Comparison of ENCODE assay signal across 15 cellular contexts in genomic region chr18:73774836-73775509, GRCh38.
DNase-seq lines count a peak whose midpoint lies in the region; ATAC-seq and TF ChIP-seq lines count a peak whose summit lies in the region.
"Had no signal": no experiment of that assay in that cellular context is flagged by ENCODE, and none has a peak within 500 bp of the region (broad histone marks: within the 10 kb centered on the region; RNA-seq: fewer than 3 reads in every experiment).

No MANE protein-coding gene starts in this region.

- DNase-seq in NCI-H146 treated with DMSO at 0.1 percent for 48 hours (lab: John Stamatoyannopoulos, UW; ENCODE audit: unreplicated experiment) (peak; percentile 91), body of pancreas (peak; percentile 26 to 52 (median 44)), kidney tubule cell (ENCODE audit: low spot score) (peak; percentile 77), GM20000 (ENCODE audit: low spot score) (no peak)
- DNase-seq in stimulated activated CD4-positive, alpha-beta T cell treated with anti-CD3 and anti-CD28 coated beads, Interleukin-15, amount 100 ng/mL, for 24 hours: no peak
- DNase-seq: activated CD4-positive, alpha-beta T cell treated with anti-CD3 and anti-CD28 coated beads for 1 hour; activated T-cell treated with anti-CD3 and anti-CD28 coated beads, Interleukin-2, amount 50 U/mL, for 72 hours; CD4-positive, alpha-beta memory T cell; NCI-H2029 treated with DMSO at 0.1 percent for 48 hours; stimulated activated naive CD4-positive, alpha-beta T cell had no signal

- no peaks in the 10 kb centered on the region for H3K27me3 ChIP-seq in body of pancreas
- H3K27me3 ChIP-seq: SJSA1 had no signal

- no peak overlapping the region for H3K4me3 ChIP-seq in body of pancreas
- H3K4me3 ChIP-seq: SJSA1 had no signal

- H3K9me3 ChIP-seq in body of pancreas: no peaks in the 10 kb centered on the region
- H3K9me3 ChIP-seq: SJSA1 had no signal

- no peaks in the 10 kb centered on the region for H3K36me3 ChIP-seq in body of pancreas (replicated peaks in 1 of 2; ENCODE audit: insufficient read depth in 1 of 2, low read depth in 2 of 2)
- H3K36me3 ChIP-seq: SJSA1 had no signal

- TF ChIP-seq POLR2A in body of pancreas (IDR thresholded peaks at IDR 0.05): no peak

- ATAC-seq in body of pancreas: peak; percentile 74
- ATAC-seq in GM21515 (IDR thresholded peaks at IDR 0.05; ENCODE audit: unreplicated experiment): no peak
- no peak for ATAC-seq in GM18868 (IDR thresholded peaks at IDR 0.05; ENCODE audit: unreplicated experiment)
- ATAC-seq: activated T-cell treated with anti-CD3 and anti-CD28 coated beads, Interleukin-2, amount 50 U/mL, for 72 hours; esophagus mucosa had no signal

- WGBS in body of pancreas, 2 donors: 43 to 49% methylated on average over 17 of the region's 17 CpGs

- H3K27ac ChIP-seq in C4-2B (peak overlapping the region; percentile 37), body of pancreas (no peak overlapping the region)
- H3K27ac ChIP-seq: SJSA1 had no signal

- TF ChIP-seq CTCF in C4-2B (conservative IDR thresholded peaks at IDR 0.05): peak; percentile 52
- peak in 1 of 7 experiments; percentile 16 for TF ChIP-seq CTCF in body of pancreas (IDR thresholded peaks at IDR 0.05)
- TF ChIP-seq CTCF in GM20000 (IDR thresholded peaks at IDR 0.05; ENCODE audit: extremely low read depth, missing control alignments): no peak

- no peaks in the 10 kb centered on the region for H3K4me1 ChIP-seq in body of pancreas
- H3K4me1 ChIP-seq: SJSA1 had no signal

- intact Hi-C loops in body of pancreas (cut with DNase I): no loop called here

Comparison
In these comparisons a context has a peak if more than half of its experiments do, and no peak if none do; other contexts are left out.
1. DNase-seq: peak in NCI-H146 treated with DMSO at 0.1 percent for 48 hours (single experiment), body of pancreas (4 of 4) and kidney tubule cell (single experiment); none in GM20000 (single experiment) and stimulated activated CD4-positive, alpha-beta T cell treated with anti-CD3 and anti-CD28 coated beads, Interleukin-15, amount 100 ng/mL, for 24 hours (single experiment).